ENCODE assay signal across 11 cellular contexts in genomic region chr6:42281570-42281969, GRCh38.
DNase-seq lines count a peak whose midpoint lies in the region; ATAC-seq and TF ChIP-seq lines count a peak whose summit lies in the region.
"Had no signal": no experiment of that assay in that cellular context is flagged by ENCODE, and none has a peak within 500 bp of the region (broad histone marks: within the 10 kb centered on the region; RNA-seq: fewer than 3 reads in every experiment).

No MANE protein-coding gene starts in this region.

- H3K27me3 ChIP-seq in esophagus squamous epithelium = no peaks in the 10 kb centered on the region
- H3K27me3 ChIP-seq in transverse colon = no peaks in the 10 kb centered on the region
- H3K27me3 ChIP-seq in smooth muscle cell (ENCODE audit: low read depth) = no peaks in the 10 kb centered on the region
- H3K27me3 ChIP-seq in mesenchymal stem cell (ENCODE audit: control insufficient read depth in 1 of 2, insufficient read depth in 1 of 2, low read length in 2 of 2) = no peaks in the 10 kb centered on the region

- no peak overlapping the region for H3K4ac ChIP-seq in mesenchymal stem cell (ENCODE audit: low read depth in 1 of 2, low read length in 2 of 2)

- H3K36me3 ChIP-seq in esophagus squamous epithelium (peaks cover 0 to 2% (median 0%) of the 10 kb centered on the region in 3 donors), transverse colon (no peaks in the 10 kb centered on the region), smooth muscle cell (ENCODE audit: low read depth) (no peaks in the 10 kb centered on the region), mesenchymal stem cell (ENCODE audit: control insufficient read depth in 1 of 2, insufficient read depth in 2 of 2, low read depth in 1 of 2, low read length in 2 of 2) (peaks cover 3 to 17% of the 10 kb centered on the region in 2 experiments)

- H2BK5ac ChIP-seq in mesenchymal stem cell (ENCODE audit: low read depth, low read length, poor library complexity, severe bottlenecking) = no peak overlapping the region

- no peak overlapping the region for H3K23ac ChIP-seq in mesenchymal stem cell (ENCODE audit: low read length in 2 of 2)

- H3F3A ChIP-seq in smooth muscle cell (ENCODE audit: low read depth) = no peaks in the 10 kb centered on the region

- H3K4me3 ChIP-seq in esophagus squamous epithelium (no peak overlapping the region), transverse colon (no peak overlapping the region), smooth muscle cell (no peak overlapping the region), mesenchymal stem cell (ENCODE audit: insufficient read depth in 1 of 2, low read depth in 1 of 2, low read length in 2 of 2) (no peak overlapping the region)

- WGBS in esophagus squamous epithelium, 2 donors = 36% methylated on average over 7 of the region's 7 CpGs
- WGBS in transverse colon (ENCODE audit: low coverage in 1 of 2), 2 donors = 51% methylated on average over 6 of the region's 7 CpGs; no CpG with 5 or more reads in 1 of the 2 donors
- 92% methylated on average over 7 of the region's 7 CpGs for WGBS in smooth muscle cell (ENCODE audit: low lambda C conversion rate)
- WGBS in mesenchymal stem cell = 96% methylated on average over 7 of the region's 7 CpGs

- H3K9ac ChIP-seq in smooth muscle cell (ENCODE audit: low read depth) = no peak overlapping the region
- no peak overlapping the region for H3K9ac ChIP-seq in mesenchymal stem cell (ENCODE audit: low read length)

- H4K8ac ChIP-seq in mesenchymal stem cell (ENCODE audit: low read length) = no peak overlapping the region

- no peak for ATAC-seq in GM21619 (IDR thresholded peaks at IDR 0.05; ENCODE audit: unreplicated experiment)

- no peaks in the 10 kb centered on the region for H3K79me2 ChIP-seq in smooth muscle cell (ENCODE audit: low read depth)

- TF ChIP-seq EP300 in transverse colon (IDR thresholded peaks at IDR 0.05; ENCODE audit: low read depth) = no peak

- no peak overlapping the region for H2BK120ac ChIP-seq in mesenchymal stem cell (ENCODE audit: low read depth, low read length)

- peak overlapping the region in 1 of 2 experiments; percentile 30 for H3K14ac ChIP-seq in mesenchymal stem cell (ENCODE audit: low read length in 2 of 2)

- DNase-seq in stimulated activated CD4-positive, alpha-beta T cell treated with anti-CD3 and anti-CD28 coated beads, Interleukin-15, amount 100 ng/mL, for 24 hours = peak; percentile 29
- DNase-seq in stimulated activated CD4-positive, alpha-beta T cell treated with anti-CD3 and anti-CD28 coated beads, Interleukin-2, amount 100 ng/mL, for 48 hours = no peak
- DNase-seq in activated T-cell treated with anti-CD3 and anti-CD28 coated beads, Interleukin-2, amount 50 U/mL, for 1 hour = peak; percentile 65
- DNase-seq in esophagus squamous epithelium (lab: John Stamatoyannopoulos, UW) (no peak), transverse colon (peak; percentile 21), smooth muscle cell (lab: John Stamatoyannopoulos, UW; ENCODE audit: unreplicated experiment) (no peak), mesenchymal stem cell (no peak)
- DNase-seq: AML-193, kidney glomerular epithelial cell, NCI-H1092 had no signal

- no peaks in the 10 kb centered on the region for H3K9me3 ChIP-seq in esophagus squamous epithelium
- no peaks in the 10 kb centered on the region for H3K9me3 ChIP-seq in transverse colon
- H3K9me3 ChIP-seq in smooth muscle cell (replicated peaks; ENCODE audit: low read depth) = no peaks in the 10 kb centered on the region
- no peaks in the 10 kb centered on the region for H3K9me3 ChIP-seq in mesenchymal stem cell (ENCODE audit: control insufficient read depth, low read length)

- no peak overlapping the region for H2BK15ac ChIP-seq in mesenchymal stem cell (ENCODE audit: low read depth, poor library complexity, severe bottlenecking)

- TF ChIP-seq POLR2A in esophagus squamous epithelium (IDR thresholded peaks at IDR 0.05) (no peak), transverse colon (IDR thresholded peaks at IDR 0.05) (no peak)

- H2AFZ ChIP-seq in smooth muscle cell (ENCODE audit: low read depth) (no peak overlapping the region), mesenchymal stem cell (ENCODE audit: low read depth, low read length) (no peak overlapping the region)

- H2BK12ac ChIP-seq in mesenchymal stem cell (ENCODE audit: low read length in 2 of 2) = no peak overlapping the region

- H3K27ac ChIP-seq in esophagus squamous epithelium (peak overlapping the region in 3 of 4 donors; percentile 38 to 57 (median 54)), transverse colon (no peak overlapping the region), smooth muscle cell (ENCODE audit: low read depth) (no peak overlapping the region), mesenchymal stem cell (ENCODE audit: low read length, poor library complexity, severe bottlenecking) (no peak overlapping the region)

- no peak overlapping the region for H4K91ac ChIP-seq in mesenchymal stem cell (ENCODE audit: low read length)

- intact Hi-C loops in esophagus squamous epithelium (cut with DNase I) = no loop called here
- intact Hi-C loops in transverse colon (cut with DNase I; ENCODE audit: low total_unique reads) = no loop called here

- no peak overlapping the region for H3K18ac ChIP-seq in mesenchymal stem cell (ENCODE audit: low read depth in 1 of 2, low read length in 2 of 2)

- no peak overlapping the region for H3K4me2 ChIP-seq in smooth muscle cell
- no peak overlapping the region for H3K4me2 ChIP-seq in mesenchymal stem cell (ENCODE audit: low read length, poor library complexity, severe bottlenecking)

- in situ Hi-C loops in transverse colon (cut with MboI; ENCODE audit: low pct_ligation_motif_present in 1 of 4, low pct_unique_long_range_greater_than_20kb in 1 of 4, low sequenced_read_pairs in 3 of 4) = no loop called here

- no peak for TF ChIP-seq CTCF in esophagus squamous epithelium (IDR thresholded peaks at IDR 0.05)
- TF ChIP-seq CTCF in transverse colon (IDR thresholded peaks at IDR 0.05) = no peak
- no peak for TF ChIP-seq CTCF in smooth muscle cell (IDR thresholded peaks at IDR 0.05; ENCODE audit: borderline replicate concordance, insufficient read depth, poor library complexity, severe bottlenecking)

- peaks cover 11% of the 10 kb centered on the region for H3K79me1 ChIP-seq in mesenchymal stem cell (replicated peaks; ENCODE audit: low read length, poor library complexity, severe bottlenecking)

- H4K20me1 ChIP-seq in smooth muscle cell (ENCODE audit: low read depth) = no peaks in the 10 kb centered on the region

- peaks cover 28 to 45% (median 33%) of the 10 kb centered on the region in 3 donors for H3K4me1 ChIP-seq in esophagus squamous epithelium
- peaks cover 17 to 28% (median 18%) of the 10 kb centered on the region in 4 donors for H3K4me1 ChIP-seq in transverse colon
- H3K4me1 ChIP-seq in smooth muscle cell (ENCODE audit: low read depth) = no peaks in the 10 kb centered on the region
- H3K4me1 ChIP-seq in mesenchymal stem cell (ENCODE audit: control insufficient read depth, insufficient read depth, low read depth, low read length) = peaks cover 19% of the 10 kb centered on the region

- no peak overlapping the region for H2AK5ac ChIP-seq in mesenchymal stem cell (ENCODE audit: low read length, severe bottlenecking)

Comparison
In these comparisons a context has a peak if more than half of its experiments do, and no peak if none do; other contexts are left out.
1. DNase-seq: peak in stimulated activated CD4-positive, alpha-beta T cell treated with anti-CD3 and anti-CD28 coated beads, Interleukin-15, amount 100 ng/mL, for 24 hours (single experiment), activated T-cell treated with anti-CD3 and anti-CD28 coated beads, Interleukin-2, amount 50 U/mL, for 1 hour (single experiment) and transverse colon (single experiment); none in stimulated activated CD4-positive, alpha-beta T cell treated with anti-CD3 and anti-CD28 coated beads, Interleukin-2, amount 100 ng/mL, for 48 hours (0 of 2), esophagus squamous epithelium (single experiment), smooth muscle cell (single experiment) and mesenchymal stem cell (single experiment).
2. H3K27ac ChIP-seq: peak in esophagus squamous epithelium (3 of 4); none in transverse colon (0 of 4), smooth muscle cell (single experiment) and mesenchymal stem cell (single experiment).